ENCODE assay signal across 8 cellular contexts in the genomic region with DNA sequence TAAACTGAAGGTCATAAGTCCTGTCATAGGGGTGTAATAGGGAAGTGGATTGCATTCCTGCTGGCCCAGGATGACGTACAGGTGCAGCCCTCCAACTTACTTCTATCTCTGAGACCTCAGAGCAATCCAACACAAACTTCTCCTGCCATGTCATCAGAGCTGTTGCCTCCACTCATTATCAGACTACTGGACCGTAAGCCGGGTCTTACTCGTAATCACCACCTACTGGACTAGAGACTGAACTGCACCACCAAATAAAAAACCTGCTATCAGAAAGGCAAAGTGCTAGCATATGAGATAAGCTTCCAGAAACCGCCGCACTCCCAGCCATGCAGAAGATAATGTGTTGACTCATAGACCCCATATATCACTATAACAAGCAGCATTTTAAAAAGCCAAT.
DNase-seq lines count a peak whose midpoint lies in the region; ATAC-seq and TF ChIP-seq lines count a peak whose summit lies in the region.

No MANE protein-coding gene starts in this region.

- TF ChIP-seq CTCF in GM12875 (IDR thresholded peaks at IDR 0.05; ENCODE audit: borderline replicate concordance, insufficient read depth, low read depth, low read length) (peak; percentile 46; the same call in 1 of the 2 replicates), right lobe of liver (IDR thresholded peaks at IDR 0.05) (peak in 3 of 4 donors; percentile 13 to 30 (median 16))

- H3K4me3 ChIP-seq in GM12875 (ENCODE audit: low read depth, low read length) (no peak overlapping the region), right lobe of liver (no peak overlapping the region)
- no peak overlapping the region for H3K4me3 ChIP-seq in Jurkat, Clone E6-1 (ENCODE audit: low read length)

- H3K27me3 ChIP-seq in right lobe of liver, result no peaks in the 10 kb centered on the region

- peak; percentile 42 for DNase-seq in Jurkat, Clone E6-1 (ENCODE audit: low read depth, low spot score)
- DNase-seq in amniotic epithelial cell (ENCODE audit: low read depth) (peak; percentile 68), right lobe of liver (no peak), hippocampal formation (lab: John Stamatoyannopoulos, UW) (no peak), NCI-H510A (lab: John Stamatoyannopoulos, UW) (no peak)

- intact Hi-C loops in right lobe of liver (cut with DNase I), result no loop called here

- no peaks in the 10 kb centered on the region for H3K4me1 ChIP-seq in right lobe of liver

- no peaks in the 10 kb centered on the region for H3K36me3 ChIP-seq in right lobe of liver

- ATAC-seq in right lobe of liver (peak; percentile 42 to 54 (median 50)), GM21447 (IDR thresholded peaks at IDR 0.05; ENCODE audit: unreplicated experiment) (no peak), GM21825 (IDR thresholded peaks at IDR 0.05; ENCODE audit: unreplicated experiment) (no peak)

- H3K27ac ChIP-seq in right lobe of liver, result no peak overlapping the region

- no peak for TF ChIP-seq POLR2A in right lobe of liver (IDR thresholded peaks at IDR 0.05)

- WGBS in right lobe of liver (ENCODE audit: insufficient coverage, low coverage, low lambda C conversion rate, missing lambda C conversion rate), result 38% methylated on average over 6 of the region's 6 CpGs

- no peaks in the 10 kb centered on the region for H3K9me3 ChIP-seq in right lobe of liver

Comparison
In these comparisons a context has a peak if more than half of its experiments do, and no peak if none do; other contexts are left out.
1. DNase-seq: peak in Jurkat, Clone E6-1 (single experiment) and amniotic epithelial cell (single experiment); none in right lobe of liver (0 of 3), hippocampal formation (0 of 2) and NCI-H510A (single experiment).
2. ATAC-seq: peak in right lobe of liver (4 of 4); none in GM21447 (single experiment) and GM21825 (single experiment).